Comparison of ENCODE assay signal across 15 cellular contexts in genomic region chr6:48928937-48929336, GRCh38.
"Had no signal": no experiment of that assay in that cellular context is flagged by ENCODE, and none has a peak within 500 bp of the region (broad histone marks: within the 10 kb centered on the region; RNA-seq: fewer than 3 reads in every experiment).

No MANE protein-coding gene starts in this region.

- DNase-seq: activated CD4-positive, alpha-beta T cell treated with anti-CD3 and anti-CD28 coated beads, Interleukin-2, amount 50 U/mL, for 48 hours; activated gamma-delta T cell treated with Interleukin-2 at 50 U/mL for 16 hours; activated naive CD8-positive, alpha-beta T cell treated with anti-CD3 and anti-CD28 coated beads, Interleukin-2, amount 10 ng/mL, durations not matched to agents 7 days and 5 days; activated T-cell treated with anti-CD3 and anti-CD28 coated beads, Interleukin-2, amount 50 U/mL, for 4 hours; aorta; gastrocnemius medialis; heart right ventricle; kidney; left ventricle myocardium inferior; mesenchymal stem cell; ovary; stimulated activated CD4-positive, alpha-beta T cell treated with anti-CD3 and anti-CD28 coated beads, Interleukin-4, amount 100 ng/mL, for 1 hour had no signal

- H3K4me3 ChIP-seq: gastrocnemius medialis, heart right ventricle, left ventricle myocardium inferior, ovary had no signal

- H3K27ac Mint-ChIP-seq: activated naive CD8-positive, alpha-beta T cell treated with anti-CD3 and anti-CD28 coated beads, Interleukin-2, amount 10 ng/mL, durations not matched to agents 7 days and 5 days; stimulated activated naive CD8-positive, alpha-beta T cell treated with anti-CD3 and anti-CD28 coated beads, Interleukin-15, Interleukin-2, amounts not matched to agents 100 ng/mL and 50 ng/mL, for 24 hours; T-helper 2 cell treated with Interferon-gamma antibody and Interleukin-4, amounts not matched to agents 5 μg/mL and 100 μg/mL, for 36 hours had no signal

- H3K27me3 Mint-ChIP-seq: activated naive CD8-positive, alpha-beta T cell treated with anti-CD3 and anti-CD28 coated beads, Interleukin-2, amount 10 ng/mL, durations not matched to agents 7 days and 5 days; stimulated activated naive CD8-positive, alpha-beta T cell treated with anti-CD3 and anti-CD28 coated beads, Interleukin-15, Interleukin-2, amounts not matched to agents 100 ng/mL and 50 ng/mL, for 24 hours had no signal

- H3K27me3 ChIP-seq: gastrocnemius medialis, heart right ventricle, ovary had no signal

- H3K4me1 ChIP-seq: gastrocnemius medialis, heart right ventricle, left ventricle myocardium inferior had no signal

- H3K4me1 Mint-ChIP-seq: activated naive CD8-positive, alpha-beta T cell treated with anti-CD3 and anti-CD28 coated beads, Interleukin-2, amount 10 ng/mL, durations not matched to agents 7 days and 5 days had no signal

- H3K27ac ChIP-seq: gastrocnemius medialis, heart right ventricle, left ventricle myocardium inferior, ovary had no signal

- ATAC-seq: activated CD4-positive, CD25-positive, alpha-beta regulatory T cell treated with anti-CD3 and anti-CD28 coated beads, Interleukin-2, amount 50 U/mL, for 24 hours; activated T-cell treated with anti-CD3 and anti-CD28 coated beads, Interleukin-2, amount 50 U/mL, for 4 hours; gastrocnemius medialis; heart right ventricle had no signal

- H3K36me3 ChIP-seq: gastrocnemius medialis, heart right ventricle, left ventricle myocardium inferior, ovary had no signal

- H3K9me3 ChIP-seq: gastrocnemius medialis, ovary had no signal

- H3K36me3 Mint-ChIP-seq: activated naive CD8-positive, alpha-beta T cell treated with anti-CD3 and anti-CD28 coated beads, Interleukin-2, amount 10 ng/mL, durations not matched to agents 7 days and 5 days had no signal

- H3K4me3 Mint-ChIP-seq: activated naive CD8-positive, alpha-beta T cell treated with anti-CD3 and anti-CD28 coated beads, Interleukin-2, amount 10 ng/mL, durations not matched to agents 7 days and 5 days; activated T-cell treated with anti-CD3 and anti-CD28 coated beads, Interleukin-2, amount 50 U/mL, for 4 hours; stimulated activated naive CD8-positive, alpha-beta T cell treated with anti-CD3 and anti-CD28 coated beads, Interleukin-15, Interleukin-2, amounts not matched to agents 100 ng/mL and 50 ng/mL, for 24 hours; T-helper 2 cell treated with Interferon-gamma antibody and Interleukin-4, amounts not matched to agents 5 μg/mL and 100 μg/mL, for 36 hours had no signal
